In the genomic region with DNA sequence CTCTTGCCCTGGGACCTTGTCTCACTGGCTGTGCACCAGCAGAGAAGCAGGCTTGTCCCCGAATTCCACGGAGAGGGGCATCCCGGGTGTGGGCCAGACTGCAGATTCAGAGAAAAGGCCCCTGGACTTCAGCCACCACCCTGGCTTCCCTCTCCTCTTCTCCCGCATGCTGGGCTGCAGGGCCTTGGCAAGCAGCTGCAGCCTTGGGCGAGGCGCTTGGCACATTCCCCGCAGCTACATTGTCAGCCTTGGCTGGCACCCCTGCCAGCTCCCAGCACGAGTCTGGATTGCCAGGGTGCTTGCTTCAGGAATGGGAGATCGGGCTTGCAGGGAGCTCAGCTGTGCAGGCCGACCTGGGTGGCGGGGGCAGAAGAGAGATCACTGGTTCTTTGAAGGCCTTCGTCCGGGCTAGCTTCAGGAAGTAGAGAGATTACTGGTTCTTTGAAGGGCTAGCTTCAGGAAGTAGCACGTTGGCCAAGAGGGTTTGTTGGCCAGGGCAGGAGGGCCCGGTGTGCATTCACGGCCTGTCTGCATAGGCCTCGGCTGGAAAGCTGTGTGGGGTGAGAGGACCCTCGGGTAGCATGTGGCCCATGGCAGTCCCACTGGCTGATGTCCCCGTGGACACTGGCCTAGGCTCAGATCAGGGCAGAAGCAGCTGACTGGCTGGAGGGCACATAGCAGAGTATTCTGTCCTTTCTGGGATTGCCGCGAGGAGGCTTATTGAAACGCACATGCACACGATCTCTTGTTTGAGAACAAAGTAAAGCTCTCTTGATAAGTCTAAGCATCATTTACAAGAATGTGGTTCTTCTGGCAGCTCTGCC, we compare ENCODE assay signal across 6 cellular contexts. TPM values are rescaled to one million over a fixed set of nuclear protein-coding genes. Genes with fewer than 3 reads are reported as not detected.
DNase-seq lines count a peak whose midpoint lies in the region; ATAC-seq, FAIRE-seq and TF ChIP-seq lines count a peak whose summit lies in the region.

No MANE protein-coding gene starts in this region.

- H3K9me3 Mint-ChIP-seq in Calu3 (ENCODE audit: low read depth, unreplicated experiment): peaks cover 7% of the 10 kb centered on the region

- FAIRE-seq in D721Med (lab: Jason Lieb, UNC): no peak

- BruUV-seq in Calu3 (replicated peaks; lab: Mats Ljungman, UMichigan): no TSS peak

- H3K4me1 ChIP-seq in heart right ventricle (peaks cover 0 to 55% (median 41%) of the 10 kb centered on the region in 9 donors), testis (no peaks in the 10 kb centered on the region)

- peak overlapping the region in 6 of 10 donors; percentile 17 to 84 (median 56) for H3K4me3 ChIP-seq in heart right ventricle
- peak overlapping the region in 1 of 2 donors; percentile 79 for H3K4me3 ChIP-seq in testis

- 21 to 23% methylated on average over 21 to 23 of the region's 23 CpGs for WGBS in heart right ventricle, 2 donors
- WGBS in testis, 2 donors: 29 to 82% methylated on average over 10 to 19 of the region's 23 CpGs

- CTCF ChIA-PET in Calu3 (lab: Charles Lee): no interaction called here

- peak in 6 of 8 donors; percentile 5 to 45 (median 26) for ATAC-seq in heart right ventricle
- ATAC-seq in HG02763 (IDR thresholded peaks at IDR 0.05; ENCODE audit: unreplicated experiment): no peak

- peaks cover 0 to 8% (median 0%) of the 10 kb centered on the region in 11 donors for H3K9me3 ChIP-seq in heart right ventricle
- no peaks in the 10 kb centered on the region for H3K9me3 ChIP-seq in testis

- no peaks in the 10 kb centered on the region for H3K27me3 Mint-ChIP-seq in Calu3 (ENCODE audit: unreplicated experiment)

- H3K4me3 Mint-ChIP-seq in Calu3 (ENCODE audit: low read depth, unreplicated experiment): peak overlapping the region; percentile 50

- H3K27me3 ChIP-seq in heart right ventricle (peaks cover 0 to 10% (median 0%) of the 10 kb centered on the region in 7 donors), testis (no peaks in the 10 kb centered on the region)

- H3K36me3 Mint-ChIP-seq in Calu3 (ENCODE audit: insufficient read depth, unreplicated experiment): peaks cover 45% of the 10 kb centered on the region

- intact Hi-C loops in Calu3 (cut with micrococcal nuclease; ENCODE audit: unreplicated experiment): no loop called here
- intact Hi-C loops in heart right ventricle (cut with DNase I): no loop called here
- intact Hi-C loops in testis (cut with DNase I; ENCODE audit: low total_unique reads): loop anchor here (10.0 kb wide), 1 partner anchor 67 kb away; a partner anchor contains a TSS

- peak overlapping the region; percentile 64 to 94 (median 91) for H3K27ac ChIP-seq in heart right ventricle
- H3K27ac ChIP-seq in testis: peak overlapping the region; percentile 18 to 82

- DNase-seq in Calu3: peak; percentile 18
- peak; percentile 2 for DNase-seq in OCI-M1 (lab: John Stamatoyannopoulos, UW)
- DNase-seq in heart right ventricle: peak; percentile 50 to 71
- DNase-seq in testis: peak; percentile 67
- no peak for DNase-seq in D721Med (ENCODE audit: insufficient read length, low spot score)

- peak overlapping the region; percentile 54 for H3K27ac Mint-ChIP-seq in Calu3 (ENCODE audit: unreplicated experiment)

- no peak for TF ChIP-seq POLR2A in testis (IDR thresholded peaks at IDR 0.05)

- TF ChIP-seq CTCF in Calu3 (IDR thresholded peaks at IDR 0.05; ENCODE audit: unreplicated experiment): no peak
- TF ChIP-seq CTCF in heart right ventricle (IDR thresholded peaks at IDR 0.05): no peak
- TF ChIP-seq CTCF in testis (IDR thresholded peaks at IDR 0.05): no peak
- no peak for TF ChIP-seq CTCF in D721Med (IDR thresholded peaks at IDR 0.05; ENCODE audit: insufficient read depth, missing control alignments)

- peaks cover 20% of the 10 kb centered on the region for H3K4me1 Mint-ChIP-seq in Calu3 (ENCODE audit: low read depth, unreplicated experiment)

- H3K36me3 ChIP-seq in heart right ventricle: peaks cover 0 to 32% (median 0%) of the 10 kb centered on the region in 9 donors
- no peaks in the 10 kb centered on the region for H3K36me3 ChIP-seq in testis (ENCODE audit: low read depth, missing control alignments)

RNA-seq across cellular contexts. Expression of a gene that starts 2.7 kb away (rescaled TPM):
- total RNA-seq in Calu3 (2022): 14.4 and 22.8 TPM in 2 replicates
- total RNA-seq in heart right ventricle: 10 to 100 TPM; 11.0 to 24.2 (median 14.4) TPM
- 10 to 100 TPM in 1 of 2 donors, 1 to 10 TPM in 1; 9.3 to 15.3 TPM for polyA plus RNA-seq in heart right ventricle
- total RNA-seq in testis: 100 to 1,000 TPM in 1 of 2 donors, 10 to 100 TPM in 1; 84.4 to 112 TPM
- polyA plus RNA-seq in testis (ENCODE audit: insufficient read depth, low read depth, low replicate concordance): 34.3 TPM

RNA-seq across cellular contexts. Expression of a gene that starts 3.1 kb away (rescaled TPM):
- total RNA-seq in Calu3 (2022) (371 and 407 TPM in 2 replicates), heart right ventricle (100 to 1,000 TPM in 3 of 10 donors, 10 to 100 TPM in 7; 70.2 to 140 (median 85.4) TPM), testis (100 to 1,000 TPM; 149 to 153 TPM)
- polyA plus RNA-seq in heart right ventricle (100 to 1,000 TPM in 1 of 2 donors, 10 to 100 TPM in 1; 82.2 to 164 TPM), testis (ENCODE audit: insufficient read depth, low read depth, low replicate concordance) (222 TPM)

RNA-seq across cellular contexts. Expression of a gene that starts 36.7 kb away (rescaled TPM):
- total RNA-seq in Calu3 (2022) (37.5 and 49.2 TPM in 2 replicates), heart right ventricle (1 to 10 TPM; 2.1 to 5.8 (median 4.3) TPM), testis (10 to 100 TPM; 49.3 to 57.9 TPM)
- polyA plus RNA-seq in heart right ventricle (1 to 10 TPM; 1.1 to 8.1 TPM), testis (ENCODE audit: insufficient read depth, low read depth, low replicate concordance) (28.0 TPM)

RNA-seq across cellular contexts. Expression of a gene that starts 39.6 kb away (rescaled TPM):
- 24.6 and 27.4 TPM in 2 replicates for total RNA-seq in Calu3 (2022)
- total RNA-seq in heart right ventricle: 100 to 1,000 TPM; 150 to 238 (median 186) TPM
- polyA plus RNA-seq in heart right ventricle: 100 to 1,000 TPM; 128 to 155 TPM
- total RNA-seq in testis: 100 to 1,000 TPM in 1 of 2 donors, 10 to 100 TPM in 1; 91.3 to 107 TPM
- 73.5 TPM for polyA plus RNA-seq in testis (ENCODE audit: insufficient read depth, low read depth, low replicate concordance)

RNA-seq across cellular contexts. Expression of a gene that starts 53.5 kb away (rescaled TPM):
- total RNA-seq in Calu3 (2022): 0.14 and 0.29 TPM in 2 replicates
- total RNA-seq in heart right ventricle: 10 to 100 TPM; 20.3 to 52.7 (median 44.8) TPM
- 10 to 100 TPM in 1 of 2 donors, 1 to 10 TPM in 1; 9.9 to 52.2 TPM for polyA plus RNA-seq in heart right ventricle
- total RNA-seq in testis: 1 to 10 TPM in 1 of 2 donors, under 1 TPM in 1; 0.62 to 2.2 TPM
- 1.3 TPM for polyA plus RNA-seq in testis (ENCODE audit: insufficient read depth, low read depth, low replicate concordance)
